Comparison of ENCODE assay signal across 1 cellular context in the genomic region with DNA sequence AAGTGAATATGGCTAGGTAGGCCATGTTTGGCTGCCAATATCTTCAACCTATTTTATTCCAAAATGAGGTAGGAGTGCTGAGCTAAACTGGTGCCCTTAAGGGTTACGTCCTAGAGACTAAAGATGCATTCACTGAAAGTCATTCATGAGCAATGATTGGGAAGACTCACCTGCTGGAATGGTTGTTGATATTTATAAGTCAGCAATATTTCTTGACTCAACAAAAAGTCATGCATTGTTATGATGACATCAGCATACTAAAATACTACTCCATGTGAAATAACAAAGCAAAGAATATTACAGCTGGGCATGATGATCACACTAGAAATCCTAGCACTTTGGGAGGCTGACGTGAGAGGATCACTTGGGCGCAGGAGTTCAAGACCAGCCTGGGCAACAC.
TF ChIP-seq lines count a peak whose summit lies in the region.

No MANE protein-coding gene starts in this region.

TF ChIP-seq in K562, 482 proteins besides CTCF, POLR2A, EP300 and RAD21 (continued from another document):
- TF ChIP-seq ZNF408 (CRISPR knock-in tag; IDR thresholded peaks at IDR 0.05; ENCODE audit: low read depth) (no peak), MAFK (IDR thresholded peaks at IDR 0.05; ENCODE audit: low read length) (peak; percentile 67; the same call in 1 of the 2 replicates), EP400 (IDR thresholded peaks at IDR 0.05) (0 out of 2 replicates have a peak, but pooled peaks have one; percentile 21), MAFG (tag; conservative IDR thresholded peaks at IDR 0.05) (peak; percentile 80), POLR3A (IDR thresholded peaks at IDR 0.05; ENCODE audit: borderline replicate concordance, extremely low read depth, insufficient read depth, insufficient read length) (no peak), ZNF316 (IDR thresholded peaks at IDR 0.05) (peak; percentile 94), C11orf30 (IDR thresholded peaks at IDR 0.05; ENCODE audit: low read depth) (peak; percentile 87), CEBPG (CRISPR knock-in tag; IDR thresholded peaks at IDR 0.05) (no peak), CEBPG (tag; conservative IDR thresholded peaks at IDR 0.05 in 1 of 2, IDR thresholded peaks at IDR 0.05 in 1 of 2) (peak in 1 of 2 experiments; percentile 23; a peak in 1 of 4 replicates), ZNF175 (CRISPR knock-in tag; IDR thresholded peaks at IDR 0.05; ENCODE audit: low read depth) (0 out of 2 replicates have a peak, but pooled peaks have one; percentile 1), MAFF (IDR thresholded peaks at IDR 0.05; ENCODE audit: low read length) (peak; percentile 60; the same call in 1 of the 2 replicates)
- TF ChIP-seq, protein P1, sequence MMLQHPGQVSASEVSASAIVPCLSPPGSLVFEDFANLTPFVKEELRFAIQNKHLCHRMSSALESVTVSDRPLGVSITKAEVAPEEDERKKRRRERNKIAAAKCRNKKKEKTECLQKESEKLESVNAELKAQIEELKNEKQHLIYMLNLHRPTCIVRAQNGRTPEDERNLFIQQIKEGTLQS (IDR thresholded peaks at IDR 0.05) = peak; percentile 79
- TF ChIP-seq, protein P1 (CRISPR knock-in tag; conservative IDR thresholded peaks at IDR 0.05) = no peak
